In the genomic region with DNA sequence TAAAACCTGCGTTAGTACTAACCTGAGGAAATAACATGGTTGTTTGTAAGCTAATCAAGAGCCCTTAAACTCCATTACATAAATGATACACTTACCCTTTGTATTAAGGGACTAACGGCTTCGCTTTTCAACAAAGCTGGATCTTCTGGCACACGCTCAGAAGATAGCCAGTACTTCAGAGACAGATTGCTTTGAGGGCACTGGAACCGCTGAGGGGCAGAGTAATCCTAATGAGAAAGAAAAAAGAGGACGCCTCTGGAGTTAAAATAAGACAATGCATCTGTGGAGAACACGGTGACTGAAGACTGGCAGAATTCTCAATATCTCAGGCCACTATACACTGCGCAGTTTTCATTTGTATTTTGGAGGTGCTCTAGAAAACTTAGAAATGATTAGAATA, we compare ENCODE assay signal across 8 cellular contexts. TPM values are rescaled to one million over a fixed set of nuclear protein-coding genes. Genes with fewer than 3 reads are reported as not detected.
DNase-seq lines count a peak whose midpoint lies in the region; ATAC-seq and TF ChIP-seq lines count a peak whose summit lies in the region.

No MANE protein-coding gene starts in this region.

- H3K9me3 ChIP-seq in T-helper 17 cell (ENCODE audit: control insufficient read depth, low read length, poor library complexity, severe bottlenecking) (no peaks in the 10 kb centered on the region), testis (no peaks in the 10 kb centered on the region)

- H3K4me3 ChIP-seq in testis: peak overlapping the region in 1 of 2 donors; percentile 87

- H3K27me3 ChIP-seq in foreskin keratinocyte (no peaks in the 10 kb centered on the region), testis (no peaks in the 10 kb centered on the region)

- DNase-seq in activated T-cell treated with anti-CD3 and anti-CD28 coated beads, Interleukin-2, amount 50 U/mL, for 4 hours: no peak
- DNase-seq in activated T-cell treated with anti-CD3 and anti-CD28 coated beads for 4 hours (no peak), T-helper 17 cell (no peak), foreskin keratinocyte (no peak), testis (peak; percentile 71), DMS 273 treated with DMSO at 0.1 percent for 48 hours (lab: John Stamatoyannopoulos, UW) (no peak)

- H3K27me3 Mint-ChIP-seq in activated T-cell treated with anti-CD3 and anti-CD28 coated beads, Interleukin-2, amount 50 U/mL, for 4 hours (ENCODE audit: low read depth): no peaks in the 10 kb centered on the region
- no peaks in the 10 kb centered on the region for H3K27me3 Mint-ChIP-seq in T-helper 17 cell

- ATAC-seq in activated T-cell treated with anti-CD3 and anti-CD28 coated beads, Interleukin-2, amount 50 U/mL, for 4 hours: no peak
- ATAC-seq in T-helper 17 cell: no peak
- ATAC-seq in foreskin keratinocyte: no peak
- ATAC-seq in GM21737 (IDR thresholded peaks at IDR 0.05; ENCODE audit: unreplicated experiment): no peak
- no peak for ATAC-seq in GM21526 (IDR thresholded peaks at IDR 0.05; ENCODE audit: low FRiP score, unreplicated experiment)

- no peaks in the 10 kb centered on the region for H3K9me3 Mint-ChIP-seq in activated T-cell treated with anti-CD3 and anti-CD28 coated beads, Interleukin-2, amount 50 U/mL, for 4 hours

- intact Hi-C loops in testis (cut with DNase I; ENCODE audit: low total_unique reads): no loop called here

- peak overlapping the region; percentile 95 for H3K4me3 Mint-ChIP-seq in activated T-cell treated with anti-CD3 and anti-CD28 coated beads, Interleukin-2, amount 50 U/mL, for 4 hours
- peak overlapping the region; percentile 94 for H3K4me3 Mint-ChIP-seq in T-helper 17 cell

- H3K36me3 ChIP-seq in testis (ENCODE audit: low read depth, missing control alignments): no peaks in the 10 kb centered on the region

- no peaks in the 10 kb centered on the region for H3K36me3 Mint-ChIP-seq in activated T-cell treated with anti-CD3 and anti-CD28 coated beads, Interleukin-2, amount 50 U/mL, for 4 hours (ENCODE audit: insufficient read depth)
- H3K36me3 Mint-ChIP-seq in T-helper 17 cell (ENCODE audit: low read depth): no peaks in the 10 kb centered on the region

- H3K4me1 ChIP-seq in foreskin keratinocyte: peaks cover 22% of the 10 kb centered on the region
- peaks cover 23% of the 10 kb centered on the region for H3K4me1 ChIP-seq in testis

- H3K27ac Mint-ChIP-seq in T-helper 17 cell: peak overlapping the region; percentile 94

- H3K27ac ChIP-seq in foreskin keratinocyte: peak overlapping the region; percentile 29
- H3K27ac ChIP-seq in testis: peak overlapping the region; percentile 91 to 97

- 25 to 50% methylated on average over 8 of the region's 8 CpGs for WGBS in testis, 2 donors

- peaks cover 28% of the 10 kb centered on the region for H3K4me1 Mint-ChIP-seq in activated T-cell treated with anti-CD3 and anti-CD28 coated beads, Interleukin-2, amount 50 U/mL, for 4 hours (ENCODE audit: low read depth)
- H3K4me1 Mint-ChIP-seq in T-helper 17 cell: peaks cover 20% of the 10 kb centered on the region

- TF ChIP-seq CTCF in foreskin keratinocyte (conservative IDR thresholded peaks at IDR 0.05) (peak; percentile 4), testis (IDR thresholded peaks at IDR 0.05) (no peak)

- no peak for TF ChIP-seq POLR2A in testis (IDR thresholded peaks at IDR 0.05)

RNA-seq across cellular contexts. Expression of a gene that starts 1.5 kb away (rescaled TPM):
- 100 to 1,000 TPM in 2 of 3 donors, 10 to 100 TPM in 1; 94.1 to 112 (median 103) TPM for total RNA-seq in activated T-cell treated with anti-CD3 and anti-CD28 coated beads, Interleukin-2, amount 50 U/mL, for 4 hours
- 10 to 100 TPM; 81.6 to 83.5 TPM for total RNA-seq in T-helper 17 cell
- total RNA-seq in foreskin keratinocyte: 183 and 195 TPM in 2 replicates
- polyA plus RNA-seq in foreskin keratinocyte: 87.7 and 102 TPM in 2 replicates
- 100 to 1,000 TPM; 221 to 247 TPM for total RNA-seq in testis
- polyA plus RNA-seq in testis (ENCODE audit: insufficient read depth, low read depth, low replicate concordance): 74.8 TPM
